Comparison of ENCODE assay signal across 8 cellular contexts in the genomic region with DNA sequence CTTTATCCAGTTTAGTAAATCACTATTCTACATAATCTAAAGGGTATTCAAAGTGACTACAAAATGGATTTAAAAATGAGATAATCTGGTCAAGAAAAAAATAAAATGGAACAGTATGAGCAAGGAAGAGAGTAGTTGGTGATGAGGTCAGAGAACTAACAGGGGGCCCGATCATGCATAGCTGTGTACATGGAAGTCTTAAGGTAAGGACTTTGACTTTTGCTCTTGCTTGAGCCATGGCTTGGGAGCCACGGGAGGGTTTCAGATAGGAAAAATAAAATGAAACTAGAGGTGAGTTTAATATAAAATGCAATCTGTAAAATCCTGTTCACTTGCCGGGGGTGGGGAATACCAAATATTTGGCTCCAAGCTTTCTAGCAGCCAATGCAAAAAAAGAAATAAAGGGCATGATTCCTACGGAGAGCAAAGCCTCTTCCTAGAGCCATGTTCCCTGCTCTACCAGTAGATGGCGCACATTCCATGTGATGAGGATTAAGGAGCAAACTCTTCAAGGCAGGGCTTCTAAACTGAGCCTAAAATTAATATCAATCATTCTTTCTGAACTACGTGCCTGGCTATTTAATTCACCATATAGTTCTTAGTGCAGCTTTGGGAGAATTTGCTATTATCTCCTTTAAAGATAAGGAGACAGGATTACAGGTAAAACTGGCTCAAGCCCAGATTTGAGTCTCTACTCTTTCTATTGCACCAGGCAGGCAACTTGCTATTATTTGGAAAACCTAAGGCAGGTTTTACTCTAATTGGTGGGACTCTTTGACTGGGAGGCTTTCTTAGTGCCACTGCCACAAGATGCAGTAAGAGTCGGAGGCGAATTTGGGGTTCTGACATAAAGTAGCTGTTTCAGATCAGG. TPM values are rescaled to one million over a fixed set of nuclear protein-coding genes. Genes with fewer than 3 reads are reported as not detected.
DNase-seq lines count a peak whose midpoint lies in the region; ATAC-seq and TF ChIP-seq lines count a peak whose summit lies in the region.

No MANE protein-coding gene starts in this region.

- TF ChIP-seq CTCF in Peyer's patch (IDR thresholded peaks at IDR 0.05) (peak; percentile 28 to 81 (median 72)), left ventricle myocardium inferior (IDR thresholded peaks at IDR 0.05; ENCODE audit: borderline replicate concordance) (peak; percentile 78), gastrocnemius medialis (IDR thresholded peaks at IDR 0.05 in 4 of 5, conservative IDR thresholded peaks at IDR 0.05 in 1 of 5) (peak; percentile 47 to 86 (median 66))

- peaks cover 0 to under 1% (median under 1%) of the 10 kb centered on the region in 4 donors for H3K4me1 Mint-ChIP-seq in CD4-positive, CD25-positive, alpha-beta regulatory T cell

- no peaks in the 10 kb centered on the region for H3K27me3 Mint-ChIP-seq in CD4-positive, CD25-positive, alpha-beta regulatory T cell

- H3K36me3 Mint-ChIP-seq in CD4-positive, CD25-positive, alpha-beta regulatory T cell = no peaks in the 10 kb centered on the region

- intact Hi-C loops in left ventricle myocardium inferior (cut with micrococcal nuclease) (no loop called here), gastrocnemius medialis (cut with DNase I; ENCODE audit: low total_unique reads) (loop anchor here (2.0 to 5.0 kb wide), 2 partner anchors 289 to 667 kb away; a partner anchor contains a TSS)

- TF ChIP-seq POLR2A in Peyer's patch (IDR thresholded peaks at IDR 0.05) (no peak), gastrocnemius medialis (IDR thresholded peaks at IDR 0.05) (no peak)

- no peaks in the 10 kb centered on the region for H3K4me1 ChIP-seq in CD4-positive, CD25-positive, alpha-beta regulatory T cell (ENCODE audit: control insufficient read depth, insufficient read depth, low read length, poor library complexity, severe bottlenecking)
- H3K4me1 ChIP-seq in Peyer's patch (no peaks in the 10 kb centered on the region), left ventricle myocardium inferior (peaks cover 7% of the 10 kb centered on the region), gastrocnemius medialis (no peaks in the 10 kb centered on the region)

- in situ Hi-C loops in gastrocnemius medialis (cut with MboI; ENCODE audit: low sequenced_read_pairs in 4 of 4) = loop anchor here in 3 of 4 donors (10.0 to 25.0 kb wide), 4 partner anchors 169 to 672 kb away; no protein-coding TSS in a partner anchor

- H3K36me3 ChIP-seq in CD4-positive, CD25-positive, alpha-beta regulatory T cell (ENCODE audit: control insufficient read depth, insufficient read depth, low read length) = no peaks in the 10 kb centered on the region
- no peaks in the 10 kb centered on the region for H3K36me3 ChIP-seq in Peyer's patch
- no peaks in the 10 kb centered on the region for H3K36me3 ChIP-seq in left ventricle myocardium inferior
- H3K36me3 ChIP-seq in gastrocnemius medialis = no peaks in the 10 kb centered on the region

- no peak overlapping the region for H3K4me3 ChIP-seq in CD4-positive, CD25-positive, alpha-beta regulatory T cell (ENCODE audit: low read depth, low read length)
- no peak overlapping the region for H3K4me3 ChIP-seq in Jurkat, Clone E6-1 (ENCODE audit: low read length)
- H3K4me3 ChIP-seq in Peyer's patch (no peak overlapping the region), left ventricle myocardium inferior (no peak overlapping the region), gastrocnemius medialis (no peak overlapping the region)

- H3K27me3 ChIP-seq in CD4-positive, CD25-positive, alpha-beta regulatory T cell (ENCODE audit: control insufficient read depth, insufficient read depth, low read length) = no peaks in the 10 kb centered on the region
- no peaks in the 10 kb centered on the region for H3K27me3 ChIP-seq in Peyer's patch
- no peaks in the 10 kb centered on the region for H3K27me3 ChIP-seq in left ventricle myocardium inferior (ENCODE audit: low read depth)
- H3K27me3 ChIP-seq in gastrocnemius medialis = no peaks in the 10 kb centered on the region

- ATAC-seq in CD4-positive, CD25-positive, alpha-beta regulatory T cell (ENCODE audit: low read depth in 2 of 2) = peak; percentile 56 to 58
- ATAC-seq in GM19023 (IDR thresholded peaks at IDR 0.05; ENCODE audit: unreplicated experiment) = peak; percentile 82
- ATAC-seq in gastrocnemius medialis = peak; percentile 60 to 81
- ATAC-seq in GM21526 (IDR thresholded peaks at IDR 0.05; ENCODE audit: low FRiP score, unreplicated experiment) = no peak

- no peaks in the 10 kb centered on the region for H3K9me3 Mint-ChIP-seq in CD4-positive, CD25-positive, alpha-beta regulatory T cell

- no peak overlapping the region for H3K27ac ChIP-seq in CD4-positive, CD25-positive, alpha-beta regulatory T cell (ENCODE audit: insufficient read depth, low read length, poor library complexity, severe bottlenecking)
- H3K27ac ChIP-seq in Peyer's patch (no peak overlapping the region), left ventricle myocardium inferior (replicated peaks) (no peak overlapping the region), gastrocnemius medialis (no peak overlapping the region)

- H3K9me3 ChIP-seq in CD4-positive, CD25-positive, alpha-beta regulatory T cell (ENCODE audit: control insufficient read depth in 2 of 2, low read length in 2 of 2) = no peaks in the 10 kb centered on the region
- H3K9me3 ChIP-seq in Peyer's patch = no peaks in the 10 kb centered on the region
- H3K9me3 ChIP-seq in left ventricle myocardium inferior (replicated peaks) = no peaks in the 10 kb centered on the region
- H3K9me3 ChIP-seq in gastrocnemius medialis = no peaks in the 10 kb centered on the region

- H3K4me3 Mint-ChIP-seq in CD4-positive, CD25-positive, alpha-beta regulatory T cell = no peak overlapping the region

- no peak overlapping the region for H3K27ac Mint-ChIP-seq in CD4-positive, CD25-positive, alpha-beta regulatory T cell

- DNase-seq in CD4-positive, CD25-positive, alpha-beta regulatory T cell = peak; percentile 38 to 67 (median 55)
- peak; percentile 30 for DNase-seq in Jurkat, Clone E6-1 (ENCODE audit: low read depth, low spot score)
- peak in 2 of 3 donors; percentile 49 to 80 for DNase-seq in Peyer's patch
- peak; percentile 35 for DNase-seq in activated naive CD4-positive, alpha-beta T cell treated with anti-CD3 and anti-CD28 coated beads, Interleukin-2, amount 50 U/mL, for 16 hours
- DNase-seq in left ventricle myocardium inferior = no peak
- peak in 1 of 2 donors; percentile 16 for DNase-seq in gastrocnemius medialis

RNA-seq across cellular contexts. Expression of a gene that starts 6.8 kb away (rescaled TPM):
- total RNA-seq in CD4-positive, CD25-positive, alpha-beta regulatory T cell = 1.3 TPM
- polyA plus RNA-seq in CD4-positive, CD25-positive, alpha-beta regulatory T cell = under 1 TPM; 0.05 to 0.99 (median 0.43) TPM
- polyA plus RNA-seq in Jurkat, Clone E6-1 (2012; ENCODE audit: insufficient read depth, insufficient read length) = 4.8 TPM
- 10 to 100 TPM in 3 of 4 donors, 1 to 10 TPM in 1; 2.5 to 20.3 (median 17.2) TPM for total RNA-seq in Peyer's patch
- total RNA-seq in left ventricle myocardium inferior = 1.7 TPM
- total RNA-seq in gastrocnemius medialis = 10 to 100 TPM in 1 of 4 donors, 1 to 10 TPM in 3; 2.7 to 13.1 (median 6.8) TPM

RNA-seq across cellular contexts. Expression of a gene that starts 36.3 kb away (rescaled TPM):
- 2.2 TPM for total RNA-seq in CD4-positive, CD25-positive, alpha-beta regulatory T cell
- under 1 TPM; 0.21 to 0.79 (median 0.40) TPM for polyA plus RNA-seq in CD4-positive, CD25-positive, alpha-beta regulatory T cell
- 5.1 TPM for polyA plus RNA-seq in Jurkat, Clone E6-1 (2012; ENCODE audit: insufficient read depth, insufficient read length)
- total RNA-seq in Peyer's patch (1 to 10 TPM; 1.2 to 2.5 (median 2.2) TPM), left ventricle myocardium inferior (1.8 TPM), gastrocnemius medialis (1 to 10 TPM; 1.0 to 2.0 (median 1.7) TPM)
